Comparison of ENCODE assay signal across 1 cellular context in the genomic region with DNA sequence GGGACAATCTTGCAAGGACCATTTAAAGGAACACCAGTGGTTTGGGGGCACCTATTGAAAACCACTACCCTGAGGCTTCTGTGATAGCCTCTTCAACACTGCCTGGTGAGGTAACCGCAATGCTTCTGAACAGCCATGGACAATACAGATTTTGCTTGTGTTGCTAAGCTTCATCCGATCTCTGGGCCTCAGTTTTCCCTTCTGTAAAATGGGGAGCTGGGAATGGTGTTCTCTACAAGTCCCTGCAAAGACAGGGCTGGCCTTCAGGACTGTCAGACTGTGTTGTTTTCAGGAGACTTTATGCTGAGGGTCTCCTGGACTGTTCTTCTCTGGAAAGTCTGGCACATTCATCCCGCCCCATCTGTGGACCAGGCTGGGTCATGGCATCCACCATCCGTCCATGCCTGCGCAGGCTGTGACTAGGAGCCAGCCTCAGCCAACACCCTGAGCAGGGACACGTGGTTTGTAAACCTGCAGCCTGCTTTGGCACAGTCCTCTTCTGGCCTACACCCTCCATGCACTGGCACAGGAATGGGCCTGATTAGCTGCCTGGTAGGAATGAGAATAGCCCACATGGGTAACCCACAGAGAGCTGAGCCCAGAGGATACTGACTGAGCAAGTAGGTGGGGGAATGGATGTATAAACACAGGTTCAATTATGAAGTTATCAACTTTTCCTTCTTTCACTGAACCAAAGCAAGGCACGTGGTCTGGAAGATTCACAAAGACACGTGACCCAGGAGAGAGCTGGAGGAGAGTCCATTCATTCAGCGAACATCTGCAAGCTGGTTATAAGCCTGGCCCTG.
TF ChIP-seq lines count a peak whose summit lies in the region.

No MANE protein-coding gene starts in this region.

TF ChIP-seq in SK-N-SH, 30 proteins besides CTCF, POLR2A, EP300 and RAD21 (continued from another document):
- TF ChIP-seq SMC3 (IDR thresholded peaks at IDR 0.05; ENCODE audit: low read depth, low read length), result no peak
- TF ChIP-seq, protein P1, sequence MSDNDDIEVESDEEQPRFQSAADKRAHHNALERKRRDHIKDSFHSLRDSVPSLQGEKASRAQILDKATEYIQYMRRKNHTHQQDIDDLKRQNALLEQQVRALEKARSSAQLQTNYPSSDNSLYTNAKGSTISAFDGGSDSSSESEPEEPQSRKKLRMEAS (IDR thresholded peaks at IDR 0.05; ENCODE audit: low read depth), result no peak
- no peak for TF ChIP-seq CHD2 (IDR thresholded peaks at IDR 0.05; ENCODE audit: low read length, partially characterized antibody)
- no peak for TF ChIP-seq FOSL2 (IDR thresholded peaks at IDR 0.05; ENCODE audit: borderline replicate concordance, low read depth)
- no peak for TF ChIP-seq YY1 (IDR thresholded peaks at IDR 0.05; ENCODE audit: low read depth)
- no peak for TF ChIP-seq RCOR1 (IDR thresholded peaks at IDR 0.05; ENCODE audit: low read length)
- TF ChIP-seq, protein P2, sequence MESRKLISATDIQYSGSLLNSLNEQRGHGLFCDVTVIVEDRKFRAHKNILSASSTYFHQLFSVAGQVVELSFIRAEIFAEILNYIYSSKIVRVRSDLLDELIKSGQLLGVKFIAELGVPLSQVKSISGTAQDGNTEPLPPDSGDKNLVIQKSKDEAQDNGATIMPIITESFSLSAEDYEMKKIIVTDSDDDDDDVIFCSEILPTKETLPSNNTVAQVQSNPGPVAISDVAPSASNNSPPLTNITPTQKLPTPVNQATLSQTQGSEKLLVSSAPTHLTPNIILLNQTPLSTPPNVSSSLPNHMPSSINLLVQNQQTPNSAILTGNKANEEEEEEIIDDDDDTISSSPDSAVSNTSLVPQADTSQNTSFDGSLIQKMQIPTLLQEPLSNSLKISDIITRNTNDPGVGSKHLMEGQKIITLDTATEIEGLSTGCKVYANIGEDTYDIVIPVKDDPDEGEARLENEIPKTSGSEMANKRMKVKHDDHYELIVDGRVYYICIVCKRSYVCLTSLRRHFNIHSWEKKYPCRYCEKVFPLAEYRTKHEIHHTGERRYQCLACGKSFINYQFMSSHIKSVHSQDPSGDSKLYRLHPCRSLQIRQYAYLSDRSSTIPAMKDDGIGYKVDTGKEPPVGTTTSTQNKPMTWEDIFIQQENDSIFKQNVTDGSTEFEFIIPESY (IDR thresholded peaks at IDR 0.05; ENCODE audit: borderline replicate concordance, low read depth), result no peak
- TF ChIP-seq ELF1 (IDR thresholded peaks at IDR 0.05), result no peak
